1 cellular context compared by ENCODE assay signal in the genomic region with DNA sequence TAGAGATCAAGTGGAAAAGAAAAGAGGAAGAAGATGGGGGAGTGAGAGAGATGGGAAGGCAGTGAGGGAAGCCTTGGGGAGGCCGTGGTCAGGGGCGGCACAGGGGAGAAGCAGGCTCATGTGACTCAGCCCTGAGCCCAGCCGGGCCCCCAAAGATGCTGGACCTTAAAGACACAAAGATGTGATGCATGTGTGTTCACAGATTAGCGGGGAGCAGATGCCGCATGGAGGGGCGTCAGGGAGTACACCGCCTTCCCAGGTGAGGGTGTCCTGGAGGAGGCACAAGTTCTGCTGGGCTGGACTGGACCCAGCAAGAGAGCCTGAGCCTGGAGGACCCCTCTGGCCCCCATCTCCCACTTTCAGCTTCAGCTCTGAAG.
TF ChIP-seq lines count a peak whose summit lies in the region.

No MANE protein-coding gene starts in this region.

TF ChIP-seq in HepG2, 621 proteins besides CTCF, POLR2A, EP300 and RAD21 (continued from another document):
- TF ChIP-seq, protein P1, sequence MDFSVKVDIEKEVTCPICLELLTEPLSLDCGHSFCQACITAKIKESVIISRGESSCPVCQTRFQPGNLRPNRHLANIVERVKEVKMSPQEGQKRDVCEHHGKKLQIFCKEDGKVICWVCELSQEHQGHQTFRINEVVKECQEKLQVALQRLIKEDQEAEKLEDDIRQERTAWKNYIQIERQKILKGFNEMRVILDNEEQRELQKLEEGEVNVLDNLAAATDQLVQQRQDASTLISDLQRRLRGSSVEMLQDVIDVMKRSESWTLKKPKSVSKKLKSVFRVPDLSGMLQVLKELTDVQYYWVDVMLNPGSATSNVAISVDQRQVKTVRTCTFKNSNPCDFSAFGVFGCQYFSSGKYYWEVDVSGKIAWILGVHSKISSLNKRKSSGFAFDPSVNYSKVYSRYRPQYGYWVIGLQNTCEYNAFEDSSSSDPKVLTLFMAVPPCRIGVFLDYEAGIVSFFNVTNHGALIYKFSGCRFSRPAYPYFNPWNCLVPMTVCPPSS (IDR thresholded peaks at IDR 0.05), result no peak
- TF ChIP-seq, protein P2, sequence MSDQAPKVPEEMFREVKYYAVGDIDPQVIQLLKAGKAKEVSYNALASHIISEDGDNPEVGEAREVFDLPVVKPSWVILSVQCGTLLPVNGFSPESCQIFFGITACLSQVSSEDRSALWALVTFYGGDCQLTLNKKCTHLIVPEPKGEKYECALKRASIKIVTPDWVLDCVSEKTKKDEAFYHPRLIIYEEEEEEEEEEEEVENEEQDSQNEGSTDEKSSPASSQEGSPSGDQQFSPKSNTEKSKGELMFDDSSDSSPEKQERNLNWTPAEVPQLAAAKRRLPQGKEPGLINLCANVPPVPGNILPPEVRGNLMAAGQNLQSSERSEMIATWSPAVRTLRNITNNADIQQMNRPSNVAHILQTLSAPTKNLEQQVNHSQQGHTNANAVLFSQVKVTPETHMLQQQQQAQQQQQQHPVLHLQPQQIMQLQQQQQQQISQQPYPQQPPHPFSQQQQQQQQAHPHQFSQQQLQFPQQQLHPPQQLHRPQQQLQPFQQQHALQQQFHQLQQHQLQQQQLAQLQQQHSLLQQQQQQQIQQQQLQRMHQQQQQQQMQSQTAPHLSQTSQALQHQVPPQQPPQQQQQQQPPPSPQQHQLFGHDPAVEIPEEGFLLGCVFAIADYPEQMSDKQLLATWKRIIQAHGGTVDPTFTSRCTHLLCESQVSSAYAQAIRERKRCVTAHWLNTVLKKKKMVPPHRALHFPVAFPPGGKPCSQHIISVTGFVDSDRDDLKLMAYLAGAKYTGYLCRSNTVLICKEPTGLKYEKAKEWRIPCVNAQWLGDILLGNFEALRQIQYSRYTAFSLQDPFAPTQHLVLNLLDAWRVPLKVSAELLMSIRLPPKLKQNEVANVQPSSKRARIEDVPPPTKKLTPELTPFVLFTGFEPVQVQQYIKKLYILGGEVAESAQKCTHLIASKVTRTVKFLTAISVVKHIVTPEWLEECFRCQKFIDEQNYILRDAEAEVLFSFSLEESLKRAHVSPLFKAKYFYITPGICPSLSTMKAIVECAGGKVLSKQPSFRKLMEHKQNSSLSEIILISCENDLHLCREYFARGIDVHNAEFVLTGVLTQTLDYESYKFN (CRISPR knock-in tag; conservative IDR thresholded peaks at IDR 0.05), result no peak
- TF ChIP-seq KLF9 (CRISPR knock-in tag; IDR thresholded peaks at IDR 0.05; ENCODE audit: low read depth) (no peak), KDM3A (CRISPR knock-in tag; IDR thresholded peaks at IDR 0.05; ENCODE audit: low read depth) (no peak), FOSL2 (CRISPR knock-in tag; IDR thresholded peaks at IDR 0.05) (no peak), BRCA1 (CRISPR knock-in tag; IDR thresholded peaks at IDR 0.05) (no peak), ZNF607 (CRISPR knock-in tag; IDR thresholded peaks at IDR 0.05; ENCODE audit: borderline replicate concordance) (no peak)
- TF ChIP-seq, protein P3, sequence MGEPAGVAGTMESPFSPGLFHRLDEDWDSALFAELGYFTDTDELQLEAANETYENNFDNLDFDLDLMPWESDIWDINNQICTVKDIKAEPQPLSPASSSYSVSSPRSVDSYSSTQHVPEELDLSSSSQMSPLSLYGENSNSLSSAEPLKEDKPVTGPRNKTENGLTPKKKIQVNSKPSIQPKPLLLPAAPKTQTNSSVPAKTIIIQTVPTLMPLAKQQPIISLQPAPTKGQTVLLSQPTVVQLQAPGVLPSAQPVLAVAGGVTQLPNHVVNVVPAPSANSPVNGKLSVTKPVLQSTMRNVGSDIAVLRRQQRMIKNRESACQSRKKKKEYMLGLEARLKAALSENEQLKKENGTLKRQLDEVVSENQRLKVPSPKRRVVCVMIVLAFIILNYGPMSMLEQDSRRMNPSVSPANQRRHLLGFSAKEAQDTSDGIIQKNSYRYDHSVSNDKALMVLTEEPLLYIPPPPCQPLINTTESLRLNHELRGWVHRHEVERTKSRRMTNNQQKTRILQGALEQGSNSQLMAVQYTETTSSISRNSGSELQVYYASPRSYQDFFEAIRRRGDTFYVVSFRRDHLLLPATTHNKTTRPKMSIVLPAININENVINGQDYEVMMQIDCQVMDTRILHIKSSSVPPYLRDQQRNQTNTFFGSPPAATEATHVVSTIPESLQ (CRISPR knock-in tag; conservative IDR thresholded peaks at IDR 0.05), result no peak
